19 cellular contexts compared by ENCODE assay signal in genomic region chr3:67460841-67461240, GRCh38.
"Had no signal": no experiment of that assay in that cellular context is flagged by ENCODE, and none has a peak within 500 bp of the region (broad histone marks: within the 10 kb centered on the region; RNA-seq: fewer than 3 reads in every experiment).

No MANE protein-coding gene starts in this region.

- H3K27ac ChIP-seq: cardiac muscle cell, left ventricle myocardium inferior, skin epidermis, tibial nerve, vagina had no signal

- DNase-seq: activated CD4-positive, alpha-beta T cell treated with anti-CD3 and anti-CD28 coated beads for 1 hour; activated CD4-positive, alpha-beta T cell treated with anti-CD3 and anti-CD28 coated beads, Interleukin-2, amount 50 U/mL, for 4 hours; activated naive CD4-positive, alpha-beta T cell treated with anti-CD3 and anti-CD28 coated beads, Interleukin-2, amount 10 ng/mL, durations not matched to agents 7 days and 5 days; hypothalamus; kidney; left ventricle myocardium inferior; naive B cell; retina; stimulated activated CD4-positive, alpha-beta T cell treated with anti-CD3 and anti-CD28 coated beads, Interleukin-4, amount 100 ng/mL, for 4 hours; stimulated activated CD8-positive, alpha-beta memory T cell treated with anti-CD3 and anti-CD28 coated beads, Interleukin-4, amount 100 ng/mL, for 48 hours; stimulated activated naive CD4-positive, alpha-beta T cell treated with Interleukin-2 at 50 U/mL for 16 hours; substantia nigra; T1000 had no signal

- H3K9me3 ChIP-seq: left ventricle myocardium inferior, tibial nerve, vagina had no signal

- H3K36me3 ChIP-seq: cardiac muscle cell, left ventricle myocardium inferior, tibial nerve, vagina had no signal

- H3K4me1 ChIP-seq: left ventricle myocardium inferior, tibial nerve, vagina had no signal

- H3K27me3 ChIP-seq: cardiac muscle cell, tibial nerve, vagina had no signal

- FAIRE-seq: astrocyte, kidney had no signal

- ATAC-seq: esophagus mucosa had no signal

- H3K4me3 ChIP-seq: cardiac muscle cell, left ventricle myocardium inferior, skin epidermis, tibial nerve, vagina had no signal
